ENCODE assay signal across 8 cellular contexts in the genomic region with DNA sequence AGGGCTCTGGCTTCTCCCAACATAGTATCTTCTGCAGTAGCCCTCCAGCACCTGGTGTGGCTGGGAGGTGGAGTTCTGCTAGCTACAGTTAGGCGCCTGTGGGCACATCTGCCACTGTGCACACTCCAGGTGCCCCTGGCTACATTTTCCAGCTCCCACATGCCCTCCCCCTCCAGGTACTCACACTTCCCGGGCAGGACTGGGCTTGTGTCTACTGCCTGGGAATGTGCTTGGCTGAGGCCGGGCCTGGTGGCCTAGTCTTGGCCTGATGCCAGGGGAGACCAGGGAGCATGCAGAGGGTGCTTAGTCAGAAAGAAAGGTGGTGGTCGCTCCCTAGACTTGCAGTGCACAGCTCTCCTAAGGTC. TPM values are rescaled to one million over a fixed set of nuclear protein-coding genes. Genes with fewer than 3 reads are reported as not detected.
DNase-seq lines count a peak whose midpoint lies in the region; ATAC-seq and TF ChIP-seq lines count a peak whose summit lies in the region.

No MANE protein-coding gene starts in this region.

- H3K27ac ChIP-seq in lung (ENCODE audit: low read depth in 1 of 2, low read length in 1 of 2), result peak overlapping the region; percentile 80 to 86

- peaks cover 14 to 21% of the 10 kb centered on the region in 2 donors for H3K36me3 ChIP-seq in lung (ENCODE audit: control insufficient read depth in 2 of 2, insufficient read depth in 2 of 2, low read length in 2 of 2)

- in situ Hi-C loops in astrocyte of the cerebellum (cut with HindIII; ENCODE audit: low sequenced_read_pairs), result no loop called here

- H3K4me1 ChIP-seq in lung (ENCODE audit: control insufficient read depth in 2 of 2, insufficient read depth in 2 of 2, low read length in 2 of 2), result peaks cover 6 to 35% of the 10 kb centered on the region in 2 donors

- no peaks in the 10 kb centered on the region for H3K27me3 ChIP-seq in lung (ENCODE audit: control insufficient read depth, insufficient read depth)

- WGBS in lung, 2 donors, result 46 to 87% methylated on average over 4 of the region's 4 CpGs

- H3K4me3 ChIP-seq in astrocyte of the cerebellum (ENCODE audit: low read depth, low read length), result peak overlapping the region; percentile 82
- H3K4me3 ChIP-seq in lung, result no peak overlapping the region

- TF ChIP-seq CTCF in astrocyte of the cerebellum (IDR thresholded peaks at IDR 0.05; ENCODE audit: low read depth, low read length, missing control alignments) (no peak), lung (IDR thresholded peaks at IDR 0.05; ENCODE audit: control extremely low read depth, extremely low read depth) (no peak), omental fat pad (IDR thresholded peaks at IDR 0.05) (no peak)

- DNase-seq in AG08396 (ENCODE audit: low spot score) (peak; percentile 41), NCI-H146 (lab: John Stamatoyannopoulos, UW) (peak; percentile 94), astrocyte of the cerebellum (ENCODE audit: low read depth) (no peak), lung (ENCODE audit: low spot score) (no peak), CD1c-positive myeloid dendritic cell (ENCODE audit: extremely low spot score) (no peak), DMS114 treated with DMSO at 0.1 percent for 48 hours (lab: John Stamatoyannopoulos, UW; ENCODE audit: unreplicated experiment) (no peak), omental fat pad (ENCODE audit: low spot score) (no peak)

- ATAC-seq in lung (ENCODE audit: insufficient read depth, low FRiP score), result no peak
- no peak for ATAC-seq in HG03025 (IDR thresholded peaks at IDR 0.05; ENCODE audit: low FRiP score, unreplicated experiment)
- ATAC-seq in omental fat pad (ENCODE audit: low FRiP score), result no peak

- no peaks in the 10 kb centered on the region for H3K9me3 ChIP-seq in lung (ENCODE audit: control insufficient read depth in 2 of 2, insufficient read depth in 1 of 2, low read length in 1 of 2)

RNA-seq across cellular contexts. Expression of a gene that starts 15.9 kb away (rescaled TPM):
- 10 to 100 TPM; 82.8 to 90.5 TPM for total RNA-seq in lung
- polyA plus RNA-seq in lung, result 10 to 100 TPM; 27.3 to 69.3 TPM
- total RNA-seq in omental fat pad, result 100 to 1,000 TPM; 163 to 363 (median 245) TPM

RNA-seq across cellular contexts. Expression of a gene that starts 51.1 kb away (rescaled TPM):
- 100 to 1,000 TPM; 114 to 123 TPM for total RNA-seq in lung
- polyA plus RNA-seq in lung, result 10 to 100 TPM; 72.4 to 97.6 TPM
- 100 to 1,000 TPM in 3 of 4 donors, 10 to 100 TPM in 1; 89.7 to 135 (median 117) TPM for total RNA-seq in omental fat pad

RNA-seq across cellular contexts. Expression of a gene that starts 56.2 kb away (rescaled TPM):
- total RNA-seq in lung (under 1 TPM in 1 of 2 donors, not detected in 1; 0.17 TPM), omental fat pad (not detected)
- 1 to 10 TPM in 1 of 2 donors, under 1 TPM in 1; 0.19 to 1.1 TPM for polyA plus RNA-seq in lung

RNA-seq across cellular contexts. Expression of a gene that starts 57.5 kb away (rescaled TPM):
- total RNA-seq in lung, result 10 to 100 TPM; 27.2 to 32.9 TPM
- 10 to 100 TPM; 15.3 to 21.7 TPM for polyA plus RNA-seq in lung
- total RNA-seq in omental fat pad, result 10 to 100 TPM; 18.1 to 31.4 (median 21.7) TPM

Comparison
In these comparisons a context has a peak if more than half of its experiments do, and no peak if none do; other contexts are left out.
1. DNase-seq: peak in AG08396 (single experiment) and NCI-H146 (single experiment); none in astrocyte of the cerebellum (single experiment), lung (single experiment), CD1c-positive myeloid dendritic cell (single experiment), DMS114 treated with DMSO at 0.1 percent for 48 hours (single experiment) and omental fat pad (single experiment).